9 cellular contexts compared by ENCODE assay signal in genomic region chr6:15504581-15505350, GRCh38.
A peak's percentile ranks its signal among the peaks of the same experiment; 100 is the strongest.
DNase-seq lines count a peak whose midpoint lies in the region; ATAC-seq and TF ChIP-seq lines count a peak whose summit lies in the region.
"Had no signal": no experiment of that assay in that cellular context is flagged by ENCODE, and none has a peak within 500 bp of the region (broad histone marks: within the 10 kb centered on the region; RNA-seq: fewer than 3 reads in every experiment).

No MANE protein-coding gene starts in this region.

- H3K4me1 ChIP-seq in vagina: peaks cover 32% of the 10 kb centered on the region

- no peaks in the 10 kb centered on the region for H3K9me3 Mint-ChIP-seq in activated CD4-positive, alpha-beta T cell treated with anti-CD3 and anti-CD28 coated beads for 36 hours (ENCODE audit: low read depth)

- in situ Hi-C loops in KBM-7 (cut with MboI; ENCODE audit: low pct_unique_long_range_greater_than_20kb, low sequenced_read_pairs): no loop called here

- no peak overlapping the region for H3K27ac Mint-ChIP-seq in activated CD4-positive, alpha-beta T cell treated with anti-CD3 and anti-CD28 coated beads for 36 hours

- H3K27ac ChIP-seq in vagina: peak overlapping the region; percentile 43

- H3K27me3 Mint-ChIP-seq in activated CD4-positive, alpha-beta T cell treated with anti-CD3 and anti-CD28 coated beads for 36 hours: no peaks in the 10 kb centered on the region

- no peak overlapping the region for H3K4me3 Mint-ChIP-seq in activated CD4-positive, alpha-beta T cell treated with anti-CD3 and anti-CD28 coated beads for 36 hours

- DNase-seq in GM03348 (ENCODE audit: low spot score) (peak; percentile 92), NCI-H460 (ENCODE audit: extremely low read depth, low read depth) (peak; percentile 18), dermis blood vessel endothelial cell (peak; percentile 92), mesenteric fat pad (ENCODE audit: low spot score) (peak; percentile 76), vagina (ENCODE audit: extremely low spot score in 2 of 2) (peak in 1 of 2 donors; percentile 93), AML-193 (lab: John Stamatoyannopoulos, UW) (no peak), KBM-7 (no peak)
- no peak for DNase-seq in activated CD4-positive, alpha-beta T cell treated with anti-CD3 and anti-CD28 coated beads for 36 hours

- POLR2A ChIA-PET in activated CD4-positive, alpha-beta T cell treated with anti-CD3 and anti-CD28 coated beads for 36 hours (lab: Charles Lee): no interaction called here

- intact Hi-C loops in vagina (cut with DNase I): loop anchor here (10.0 kb wide), 1 partner anchor 120 kb away; no protein-coding TSS in a partner anchor
- intact Hi-C loops in activated CD4-positive, alpha-beta T cell treated with anti-CD3 and anti-CD28 coated beads for 36 hours (cut with DNase I, micrococcal nuclease): no loop called here

- H3K9me3 ChIP-seq in vagina: no peaks in the 10 kb centered on the region
- H3K9me3 ChIP-seq: neutrophil had no signal

- H3K27me3 ChIP-seq in vagina: no peaks in the 10 kb centered on the region
- H3K27me3 ChIP-seq: neutrophil had no signal

- peak overlapping the region in 1 of 2 donors; percentile 27 for H3K4me3 ChIP-seq in vagina

- no peak for ATAC-seq in activated CD4-positive, alpha-beta T cell treated with anti-CD3 and anti-CD28 coated beads for 36 hours

- TF ChIP-seq POLR2A in vagina (IDR thresholded peaks at IDR 0.05): no peak

- H3K4me1 Mint-ChIP-seq in activated CD4-positive, alpha-beta T cell treated with anti-CD3 and anti-CD28 coated beads for 36 hours: peaks cover 2% of the 10 kb centered on the region

- CTCF ChIA-PET in activated CD4-positive, alpha-beta T cell treated with anti-CD3 and anti-CD28 coated beads for 36 hours (lab: Charles Lee): no interaction called here

- H3K36me3 ChIP-seq in vagina: peaks cover 0 to 25% of the 10 kb centered on the region in 2 donors

- H3K36me3 Mint-ChIP-seq in activated CD4-positive, alpha-beta T cell treated with anti-CD3 and anti-CD28 coated beads for 36 hours (ENCODE audit: low read depth): peaks cover 69% of the 10 kb centered on the region

- no peak for TF ChIP-seq CTCF in vagina (IDR thresholded peaks at IDR 0.05)

Comparison
In these comparisons a context has a peak if more than half of its experiments do, and no peak if none do; other contexts are left out.
1. DNase-seq: peak in GM03348 (single experiment), NCI-H460 (single experiment), dermis blood vessel endothelial cell (single experiment) and mesenteric fat pad (single experiment); none in AML-193 (0 of 2), activated CD4-positive, alpha-beta T cell treated with anti-CD3 and anti-CD28 coated beads for 36 hours (single experiment) and KBM-7 (single experiment).